ENCODE assay signal across 20 cellular contexts in genomic region chr15:99615460-99615859, GRCh38.
"Had no signal": no experiment of that assay in that cellular context is flagged by ENCODE, and none has a peak within 500 bp of the region (broad histone marks: within the 10 kb centered on the region; RNA-seq: fewer than 3 reads in every experiment).

No MANE protein-coding gene starts in this region.

- DNase-seq: activated gamma-delta T cell treated with Interleukin-2 at 50 U/mL for 16 hours; activated T-cell treated with anti-CD3 and anti-CD28 coated beads, Interleukin-2, amount 50 U/mL, for 1 hour; adrenal gland; cerebellar nuclear complex; heart right ventricle; left colon; midbrain; nucleus accumbens; SK-N-SH; stimulated activated CD4-positive, alpha-beta T cell treated with anti-CD3 and anti-CD28 coated beads, Interleukin-15, amount 100 ng/mL, for 24 hours; stimulated activated naive B cell treated with anti-CD40 and anti-IgM and Interleukin-4, amounts not matched to agents 10 μg/mL and 1 μg/mL and 100 μg/mL, for 72 hours; testis had no signal

- H3K36me3 Mint-ChIP-seq: activated naive CD4-positive, alpha-beta T cell treated with anti-CD3 and anti-CD28 coated beads, Interleukin-2, amount 50 U/mL, for 72 hours; WTC11 had no signal

- H3K27ac ChIP-seq: parathyroid adenoma, testis had no signal

- H3K27ac Mint-ChIP-seq: activated naive CD4-positive, alpha-beta T cell treated with anti-CD3 and anti-CD28 coated beads, Interleukin-2, amount 50 U/mL, for 72 hours had no signal

- H3K4me3 ChIP-seq: adrenal gland, coronary artery, heart right ventricle, testis had no signal

- H3K36me3 ChIP-seq: adrenal gland, heart right ventricle had no signal

- H3K27me3 ChIP-seq: adrenal gland, heart right ventricle, testis had no signal

- FAIRE-seq: astrocyte, small intestine had no signal

- H3K27me3 Mint-ChIP-seq: stimulated activated naive B cell treated with anti-CD40 and anti-IgM and Interleukin-4, amounts not matched to agents 10 μg/mL and 1 μg/mL and 100 μg/mL, for 72 hours; type B pancreatic cell had no signal

- ATAC-seq: activated naive CD4-positive, alpha-beta T cell treated with anti-CD3 and anti-CD28 coated beads, Interleukin-2, amount 50 U/mL, for 72 hours had no signal

- H3K9me3 ChIP-seq: adrenal gland, heart right ventricle, SK-N-SH, testis had no signal

- H3K4me1 ChIP-seq: testis had no signal

- H3K4me3 Mint-ChIP-seq: nephron, type B pancreatic cell, WTC11 had no signal

- H3K9me3 Mint-ChIP-seq: activated naive CD4-positive, alpha-beta T cell treated with anti-CD3 and anti-CD28 coated beads, Interleukin-2, amount 50 U/mL, for 72 hours; nephron; type B pancreatic cell; WTC11 had no signal

- H3K9ac ChIP-seq: parathyroid adenoma, SK-N-SH had no signal
